ENCODE assay signal across 8 cellular contexts in genomic region chr9:68704804-68705635, GRCh38. TPM values are rescaled to one million over a fixed set of nuclear protein-coding genes. Genes with fewer than 3 reads are reported as not detected.
DNase-seq lines count a peak whose midpoint lies in the region; ATAC-seq and TF ChIP-seq lines count a peak whose summit lies in the region.

A gene with protein sequence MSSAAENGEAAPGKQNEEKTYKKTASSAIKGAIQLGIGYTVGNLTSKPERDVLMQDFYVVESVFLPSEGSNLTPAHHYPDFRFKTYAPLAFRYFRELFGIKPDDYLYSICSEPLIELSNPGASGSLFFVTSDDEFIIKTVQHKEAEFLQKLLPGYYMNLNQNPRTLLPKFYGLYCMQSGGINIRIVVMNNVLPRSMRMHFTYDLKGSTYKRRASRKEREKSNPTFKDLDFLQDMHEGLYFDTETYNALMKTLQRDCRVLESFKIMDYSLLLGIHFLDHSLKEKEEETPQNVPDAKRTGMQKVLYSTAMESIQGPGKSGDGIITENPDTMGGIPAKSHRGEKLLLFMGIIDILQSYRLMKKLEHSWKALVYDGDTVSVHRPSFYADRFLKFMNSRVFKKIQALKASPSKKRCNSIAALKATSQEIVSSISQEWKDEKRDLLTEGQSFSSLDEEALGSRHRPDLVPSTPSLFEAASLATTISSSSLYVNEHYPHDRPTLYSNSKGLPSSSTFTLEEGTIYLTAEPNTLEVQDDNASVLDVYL (plus strand): TSS chr9:68705240. CDS start chr9:68822615, 117,375 bp downstream.

- CTCF ChIA-PET in AG04449 (lab: Yijun Ruan, JAX), result no interaction called here
- CTCF ChIA-PET in activated B cell treated with CpG ODN at 0.5 μM for 24 hours (lab: Charles Lee), result interaction anchor here (0.7 to 1.9 kb wide), 8 partner anchors 19 to 295 kb away, joined by 3 to 8 read pairs (median 4); a partner anchor contains a TSS

- peaks cover 50% of the 10 kb centered on the region for H3K4me1 Mint-ChIP-seq in activated B cell treated with CpG ODN at 0.5 μM for 24 hours

- intact Hi-C loops in activated B cell treated with CpG ODN at 0.5 μM for 24 hours (cut with micrococcal nuclease), result loop anchor here (1.0 to 5.0 kb wide), 6 partner anchors 20 to 1712 kb away; partner anchors contain the start of gene FXN

- peaks cover 10% of the 10 kb centered on the region for H3K36me3 Mint-ChIP-seq in activated B cell treated with CpG ODN at 0.5 μM for 24 hours (ENCODE audit: low read depth)

- H3K4me3 ChIP-seq in AG04449 (ENCODE audit: low read depth, low read length) (peak within 1 kb of the TSS; percentile 43), esophagus (ENCODE audit: low read depth in 1 of 2, low read length in 2 of 2) (peak within 1 kb of the TSS; percentile 54 to 64), mononuclear cell (ENCODE audit: low read length) (peak within 1 kb of the TSS; percentile 56)

- peaks cover 6 to 10% of the 10 kb centered on the region in 2 donors for H3K4me1 ChIP-seq in esophagus (ENCODE audit: control insufficient read depth in 2 of 2, insufficient read depth in 2 of 2, low read length in 1 of 2)
- peaks cover 35% of the 10 kb centered on the region for H3K4me1 ChIP-seq in mononuclear cell (ENCODE audit: insufficient read depth, low read length)

- H3K36me3 ChIP-seq in esophagus (ENCODE audit: control insufficient read depth in 2 of 2, insufficient read depth in 2 of 2, low read length in 1 of 2), result no peaks in the 10 kb centered on the region

- H3K27ac ChIP-seq in esophagus (ENCODE audit: low read depth in 2 of 2, low read length in 1 of 2), result no peak within 1 kb of the TSS

- DNase-seq in AG04449 (ENCODE audit: low read depth, low spot score), result no peak
- DNase-seq in NCI-H1417 (lab: John Stamatoyannopoulos, UW), result peak; percentile 50 to 91 (median 90)
- peak; percentile 76 for DNase-seq in activated B cell treated with CpG ODN at 0.5 μM for 24 hours
- peak; percentile 64 for DNase-seq in stimulated activated naive CD8-positive, alpha-beta T cell treated with anti-CD3 and anti-CD28 coated beads, Interleukin-15, Interleukin-2, amounts not matched to agents 100 U/mL and 50 U/mL, for 24 hours

- WGBS in esophagus, 2 donors, result 1 to 2% methylated on average over 44 to 99 of the region's 99 CpGs

- H3K9me3 ChIP-seq in esophagus (ENCODE audit: control insufficient read depth in 2 of 2, insufficient read depth in 1 of 2, low read depth in 1 of 2, low read length in 1 of 2), result no peaks in the 10 kb centered on the region
- no peaks in the 10 kb centered on the region for H3K9me3 ChIP-seq in mononuclear cell (ENCODE audit: low read depth, low read length)

- POLR2A ChIA-PET in AG04449 (lab: Yijun Ruan, JAX), result no interaction called here
- POLR2A ChIA-PET in activated B cell treated with CpG ODN at 0.5 μM for 24 hours (lab: Charles Lee), result interaction anchor here (0.5 to 3.8 kb wide), 13 partner anchors 12 to 121 kb away, joined by 3 to 31 read pairs (median 4); a partner anchor contains a TSS

- peak within 1 kb of the TSS; percentile 97 for H3K4me3 Mint-ChIP-seq in activated B cell treated with CpG ODN at 0.5 μM for 24 hours

- H3K9me3 Mint-ChIP-seq in activated B cell treated with CpG ODN at 0.5 μM for 24 hours, result no peaks in the 10 kb centered on the region

- ATAC-seq in GM18499 (IDR thresholded peaks at IDR 0.05; ENCODE audit: insufficient read depth, unreplicated experiment), result peak; percentile 52
- peak; percentile 74 for ATAC-seq in HG02852 (IDR thresholded peaks at IDR 0.05; ENCODE audit: unreplicated experiment)
- peak; percentile 85 for ATAC-seq in activated B cell treated with CpG ODN at 0.5 μM for 24 hours (ENCODE audit: low read depth)
- peak; percentile 85 for ATAC-seq in stimulated activated naive CD8-positive, alpha-beta T cell treated with anti-CD3 and anti-CD28 coated beads, Interleukin-15, Interleukin-2, amounts not matched to agents 100 U/mL and 50 U/mL, for 24 hours

- TF ChIP-seq CTCF in AG04449 (IDR thresholded peaks at IDR 0.05; ENCODE audit: insufficient read depth, low read length, missing control alignments) (no peak), activated B cell treated with CpG ODN at 0.5 μM for 24 hours (IDR thresholded peaks at IDR 0.05) (no peak)

- peak within 1 kb of the TSS; percentile 82 for H3K27ac Mint-ChIP-seq in activated B cell treated with CpG ODN at 0.5 μM for 24 hours

- H3K27me3 Mint-ChIP-seq in activated B cell treated with CpG ODN at 0.5 μM for 24 hours, result no peaks in the 10 kb centered on the region

- peaks cover 6 to 11% of the 10 kb centered on the region in 2 donors for H3K27me3 ChIP-seq in esophagus (ENCODE audit: control insufficient read depth in 1 of 2, insufficient read depth in 2 of 2, low read length in 2 of 2)
- peaks cover 17% of the 10 kb centered on the region for H3K27me3 ChIP-seq in mononuclear cell (ENCODE audit: insufficient read depth, low read length)

RNA-seq across cellular contexts. Expression of the gene that starts here (rescaled TPM):
- total RNA-seq in activated B cell treated with CpG ODN at 0.5 μM for 24 hours (17.1 and 22.0 TPM in 2 replicates), mononuclear cell (1.5 TPM)
- under 1 TPM; 0.14 to 0.35 TPM for polyA plus RNA-seq in esophagus
